In genomic region chr4:138461065-138461464, GRCh38 we compare ENCODE assay signal across 4 cellular contexts.
"Had no signal": no experiment of that assay in that cellular context is flagged by ENCODE, and none has a peak within 500 bp of the region (broad histone marks: within the 10 kb centered on the region; RNA-seq: fewer than 3 reads in every experiment).

No MANE protein-coding gene starts in this region.

- H2AFZ ChIP-seq: GM23248 had no signal

- DNase-seq: GM23248, H9, HCEC 1CT, IMR-90 had no signal

- H3K4me3 ChIP-seq: GM23248 had no signal

- H3K27ac ChIP-seq: GM23248 had no signal
